Comparison of ENCODE assay signal across 8 cellular contexts in genomic region chr16:4693296-4693955, GRCh38. TPM values are rescaled to one million over a fixed set of nuclear protein-coding genes. Genes with fewer than 3 reads are reported as not detected.
A peak's percentile ranks its signal among the peaks of the same experiment; 100 is the strongest.
DNase-seq lines count a peak whose midpoint lies in the region; ATAC-seq and TF ChIP-seq lines count a peak whose summit lies in the region.

NUDT16L1 (plus strand) TSS chr16:4693562; CDS start chr16:4693727, 165 bp downstream.

- no peaks in the 10 kb centered on the region for H3F3A ChIP-seq in SU-DHL-6 (ENCODE audit: insufficient read depth)

- POLR2A ChIA-PET in activated naive CD8-positive, alpha-beta T cell treated with anti-CD3 and anti-CD28 coated beads, Interleukin-2, amount 10 ng/mL, durations not matched to agents 7 days and 5 days (lab: Charles Lee) = interaction anchor here (0.6 to 3.5 kb wide), 14 partner anchors 9 to 216 kb away, joined by 3 to 22 read pairs (median 4); partner anchors contain the start of genes ANKS3, DNAAF8 and ROGDI

- H3K36me3 Mint-ChIP-seq in activated naive CD8-positive, alpha-beta T cell treated with anti-CD3 and anti-CD28 coated beads, Interleukin-2, amount 10 ng/mL, durations not matched to agents 7 days and 5 days = peaks cover 2% of the 10 kb centered on the region
- peaks cover 8% of the 10 kb centered on the region for H3K36me3 Mint-ChIP-seq in osteocyte (ENCODE audit: unreplicated experiment)

- TF ChIP-seq CTCF in GM12872 (IDR thresholded peaks at IDR 0.05; ENCODE audit: insufficient read depth, low read depth, low read length) = 0 out of 3 replicates have a peak, but pooled peaks have one; percentile 2
- no peak for TF ChIP-seq CTCF in SU-DHL-6 (IDR thresholded peaks at IDR 0.05; ENCODE audit: insufficient read depth, low read length, poor library complexity, severe bottlenecking)
- TF ChIP-seq CTCF in osteocyte (IDR thresholded peaks at IDR 0.05) = peak; percentile 51
- TF ChIP-seq CTCF in thoracic aorta (IDR thresholded peaks at IDR 0.05) = peak; percentile 24

- no peaks in the 10 kb centered on the region for H3K9me3 Mint-ChIP-seq in activated naive CD8-positive, alpha-beta T cell treated with anti-CD3 and anti-CD28 coated beads, Interleukin-2, amount 10 ng/mL, durations not matched to agents 7 days and 5 days
- H3K9me3 Mint-ChIP-seq in osteocyte (ENCODE audit: unreplicated experiment) = no peaks in the 10 kb centered on the region

- H3K27ac ChIP-seq in SU-DHL-6 (ENCODE audit: low read depth, low read length) (peak within 1 kb of the TSS; percentile 55), thoracic aorta (peak within 1 kb of the TSS; percentile 82 to 90)

- H2AFZ ChIP-seq in SU-DHL-6 (ENCODE audit: low read depth, low read length, severe bottlenecking) = peak within 1 kb of the TSS; percentile 85

- peaks cover 12% of the 10 kb centered on the region for H3K4me1 Mint-ChIP-seq in activated naive CD8-positive, alpha-beta T cell treated with anti-CD3 and anti-CD28 coated beads, Interleukin-2, amount 10 ng/mL, durations not matched to agents 7 days and 5 days
- peaks cover 15% of the 10 kb centered on the region for H3K4me1 Mint-ChIP-seq in osteocyte (ENCODE audit: unreplicated experiment)

- peak within 1 kb of the TSS; percentile 83 for H3K27ac Mint-ChIP-seq in activated naive CD8-positive, alpha-beta T cell treated with anti-CD3 and anti-CD28 coated beads, Interleukin-2, amount 10 ng/mL, durations not matched to agents 7 days and 5 days
- peak within 1 kb of the TSS; percentile 67 for H3K27ac Mint-ChIP-seq in osteocyte (ENCODE audit: unreplicated experiment)

- H3K27me3 ChIP-seq in SU-DHL-6 (ENCODE audit: low read length) (no peaks in the 10 kb centered on the region), thoracic aorta (replicated peaks; ENCODE audit: insufficient read depth) (no peaks in the 10 kb centered on the region)

- H3K36me3 ChIP-seq in SU-DHL-6 (ENCODE audit: low read length) = no peaks in the 10 kb centered on the region
- H3K36me3 ChIP-seq in thoracic aorta = peaks cover 12% of the 10 kb centered on the region

- H4K20me1 ChIP-seq in SU-DHL-6 (ENCODE audit: low read depth, low read length) = no peaks in the 10 kb centered on the region

- peak; percentile 95 to 98 (median 97) for DNase-seq in NCI-H1417 (lab: John Stamatoyannopoulos, UW)
- DNase-seq in activated naive CD8-positive, alpha-beta T cell treated with anti-CD3 and anti-CD28 coated beads, Interleukin-2, amount 10 ng/mL, durations not matched to agents 7 days and 5 days = peak; percentile 100
- peak; percentile 92 to 99 (median 97) for DNase-seq in head of caudate nucleus
- DNase-seq in osteocyte (ENCODE audit: extremely low spot score, unreplicated experiment) = peak; percentile 99
- DNase-seq in thoracic aorta (ENCODE audit: low spot score) = peak; percentile 77

- no peaks in the 10 kb centered on the region for H3K9me2 ChIP-seq in SU-DHL-6 (replicated peaks; ENCODE audit: insufficient read depth, low read length)

- no peaks in the 10 kb centered on the region for H3K27me3 Mint-ChIP-seq in activated naive CD8-positive, alpha-beta T cell treated with anti-CD3 and anti-CD28 coated beads, Interleukin-2, amount 10 ng/mL, durations not matched to agents 7 days and 5 days
- no peaks in the 10 kb centered on the region for H3K27me3 Mint-ChIP-seq in osteocyte (ENCODE audit: unreplicated experiment)

- H3K79me2 ChIP-seq in SU-DHL-6 (ENCODE audit: insufficient read depth, low read length) = peaks cover 5% of the 10 kb centered on the region; the same call in 1 of the 2 replicates

- peak; percentile 96 for ATAC-seq in HG02759 (IDR thresholded peaks at IDR 0.05; ENCODE audit: unreplicated experiment)
- ATAC-seq in activated naive CD8-positive, alpha-beta T cell treated with anti-CD3 and anti-CD28 coated beads, Interleukin-2, amount 10 ng/mL, durations not matched to agents 7 days and 5 days (ENCODE audit: low read depth) = peak; percentile 91
- ATAC-seq in thoracic aorta (ENCODE audit: insufficient number of reproducible peaks, low FRiP score, low read depth) = peak; percentile 92

- H3K4me2 ChIP-seq in SU-DHL-6 (ENCODE audit: low read depth, low read length, poor library complexity, severe bottlenecking) = peak within 1 kb of the TSS; percentile 70

- peak within 1 kb of the TSS; percentile 99 for H3K9ac ChIP-seq in SU-DHL-6 (ENCODE audit: low read length)

- intact Hi-C loops in head of caudate nucleus (cut with DNase I) = no loop called here

- peaks cover 0 to 34% of the 10 kb centered on the region in 2 donors for H3K4me1 ChIP-seq in thoracic aorta (ENCODE audit: control insufficient read depth in 1 of 2, low read depth in 2 of 2)

- H3K4me3 ChIP-seq in SU-DHL-6 (ENCODE audit: insufficient read depth, low read length, poor library complexity, severe bottlenecking) = peak within 1 kb of the TSS; percentile 97
- H3K4me3 ChIP-seq in thoracic aorta = peak within 1 kb of the TSS; percentile 98

- H3K9me3 ChIP-seq in SU-DHL-6 (ENCODE audit: insufficient read depth, low read length) (no peaks in the 10 kb centered on the region), thoracic aorta (no peaks in the 10 kb centered on the region)

- H3K4me3 Mint-ChIP-seq in activated naive CD8-positive, alpha-beta T cell treated with anti-CD3 and anti-CD28 coated beads, Interleukin-2, amount 10 ng/mL, durations not matched to agents 7 days and 5 days = peak within 1 kb of the TSS; percentile 82
- peak within 1 kb of the TSS; percentile 80 for H3K4me3 Mint-ChIP-seq in osteocyte (ENCODE audit: unreplicated experiment)

RNA-seq across cellular contexts. Expression of gene NUDT16L1, which starts in this region (rescaled TPM):
- 10 to 100 TPM; 40.7 to 42.7 TPM for total RNA-seq in activated naive CD8-positive, alpha-beta T cell treated with anti-CD3 and anti-CD28 coated beads, Interleukin-2, amount 10 ng/mL, durations not matched to agents 7 days and 5 days
- total RNA-seq in osteocyte (26.2 and 28.9 TPM in 2 replicates), thoracic aorta (10 to 100 TPM; 16.8 to 24.0 TPM)

Comparison
In these comparisons a context has a peak if more than half of its experiments do, and no peak if none do; other contexts are left out.
1. Peak in every context shown above with its lines: DNase-seq, ATAC-seq, H3K4me3 ChIP-seq and H3K27ac ChIP-seq.